In the genomic region with DNA sequence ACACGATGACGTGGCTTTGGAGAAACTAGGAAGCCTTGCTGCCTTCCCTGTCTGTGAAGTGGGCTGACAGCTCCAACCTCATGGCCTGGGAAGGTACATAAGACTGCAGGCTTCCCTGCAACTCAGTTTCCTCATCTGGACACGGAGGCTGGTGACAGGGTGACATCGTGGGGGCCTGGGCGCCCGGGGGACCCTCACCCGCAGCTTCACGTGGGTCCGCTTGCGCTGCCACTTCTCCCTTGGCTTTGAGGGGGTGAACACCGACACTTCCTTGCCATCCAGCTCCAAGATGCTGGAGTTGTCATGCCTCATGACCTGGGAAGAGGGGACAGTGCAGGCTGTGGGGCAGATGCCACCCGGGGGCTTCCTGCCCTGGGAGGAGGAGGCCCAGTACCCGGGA, we compare ENCODE assay signal across 5 cellular contexts.
"Had no signal": no experiment of that assay in that cellular context is flagged by ENCODE, and none has a peak within 500 bp of the region (broad histone marks: within the 10 kb centered on the region; RNA-seq: fewer than 3 reads in every experiment).

No MANE protein-coding gene starts in this region.

- H2AFZ ChIP-seq: GM23338 had no signal

- H3K27ac Mint-ChIP-seq: GM23338 had no signal

- H3K4me3 Mint-ChIP-seq: GM23338, H9 had no signal

- H3K4me3 ChIP-seq: GM23338, K562 had no signal

- H3K9me3 Mint-ChIP-seq: GM23338, H9 had no signal

- H3K4me2 ChIP-seq: GM23338 had no signal

- DNase-seq: H9, HCEC 1CT, IMR-90 had no signal

- ATAC-seq: GM23338, K562 had no signal
